Comparison of ENCODE assay signal across 2 cellular contexts in genomic region chr2:144331652-144332355, GRCh38.
TF ChIP-seq lines count a peak whose summit lies in the region.

No MANE protein-coding gene starts in this region.

TF ChIP-seq in SK-N-SH, 30 proteins besides CTCF, POLR2A, EP300 and RAD21 (continued from another document):
- TF ChIP-seq SMC3 (IDR thresholded peaks at IDR 0.05; ENCODE audit: low read depth, low read length) = 0 out of 2 replicates have a peak, but pooled peaks have one; percentile 30
- TF ChIP-seq POLR2AphosphoS5 (IDR thresholded peaks at IDR 0.05; ENCODE audit: low read depth, low read length) = peak; percentile 56; the same call in 1 of the 2 replicates
- no peak for TF ChIP-seq GABPA (IDR thresholded peaks at IDR 0.05; ENCODE audit: low read depth)
- no peak for TF ChIP-seq FOXM1 (IDR thresholded peaks at IDR 0.05; ENCODE audit: low read depth)
- TF ChIP-seq TAF1 (IDR thresholded peaks at IDR 0.05; ENCODE audit: borderline replicate concordance, low read depth, low read length) = no peak
- TF ChIP-seq NRF1 (IDR thresholded peaks at IDR 0.05; ENCODE audit: low read depth, low read length) = peak; percentile 42; the same call in 1 of the 2 replicates
- no peak for TF ChIP-seq MEF2A (IDR thresholded peaks at IDR 0.05; ENCODE audit: borderline replicate concordance, low read depth)

TF ChIP-seq in H1, 55 proteins besides CTCF, POLR2A, EP300 and RAD21 (continued from another document):
- TF ChIP-seq HDAC2 (IDR thresholded peaks at IDR 0.05; ENCODE audit: borderline replicate concordance in 1 of 2, low read depth in 2 of 2, low read length in 2 of 2) = 0 out of 4 replicates have a peak, but pooled peaks of 1 of the 2 experiments have one; percentile 12
- TF ChIP-seq TEAD4 (IDR thresholded peaks at IDR 0.05; ENCODE audit: low read depth, low read length) = peak; percentile 11; the same call in 1 of the 2 replicates
- no peak for TF ChIP-seq YY1 (IDR thresholded peaks at IDR 0.05; ENCODE audit: low read depth, low read length)
- TF ChIP-seq NRF1 (IDR thresholded peaks at IDR 0.05; ENCODE audit: low read depth, low read length) = peak; percentile 19; the same call in 1 of the 2 replicates
- TF ChIP-seq BACH1 (IDR thresholded peaks at IDR 0.05; ENCODE audit: low read length) = 0 out of 2 replicates have a peak, but pooled peaks have one; percentile 16
- peak; percentile 76 for TF ChIP-seq E2F6 (IDR thresholded peaks at IDR 0.05)
- no peak for TF ChIP-seq SIRT6 (IDR thresholded peaks at IDR 0.05; ENCODE audit: low read length)
- no peak for TF ChIP-seq ATF3 (IDR thresholded peaks at IDR 0.05; ENCODE audit: insufficient read depth, low read depth, low read length)
- TF ChIP-seq CREB1 (IDR thresholded peaks at IDR 0.05) = 0 out of 2 replicates have a peak, but pooled peaks have one; percentile 32
- peak; percentile 56 for TF ChIP-seq PHF8 (conservative IDR thresholded peaks at IDR 0.05; ENCODE audit: low read depth, low read length)
- no peak for TF ChIP-seq ATF2 (IDR thresholded peaks at IDR 0.05; ENCODE audit: low read length)
- TF ChIP-seq SIN3A (conservative IDR thresholded peaks at IDR 0.05 in 1 of 2, IDR thresholded peaks at IDR 0.05 in 1 of 2; ENCODE audit: low read depth in 1 of 2, low read length in 2 of 2) = no peak
- no peak for TF ChIP-seq KDM5A (IDR thresholded peaks at IDR 0.05; ENCODE audit: low read length)
- TF ChIP-seq ASH2L (IDR thresholded peaks at IDR 0.05; ENCODE audit: low read length) = peak; percentile 78
- no peak; the same call in 1 of the 2 replicates for TF ChIP-seq TBP (IDR thresholded peaks at IDR 0.05; ENCODE audit: low read depth, low read length)
- no peak for TF ChIP-seq SAP30 (IDR thresholded peaks at IDR 0.05; ENCODE audit: insufficient read depth, insufficient replicate concordance, low read length)
